ENCODE assay signal across 8 cellular contexts in genomic region chr19:46346821-46347571, GRCh38. TPM values are rescaled to one million over a fixed set of nuclear protein-coding genes. Genes with fewer than 3 reads are reported as not detected.
DNase-seq lines count a peak whose midpoint lies in the region; ATAC-seq lines count a peak whose summit lies in the region.

A gene with protein sequence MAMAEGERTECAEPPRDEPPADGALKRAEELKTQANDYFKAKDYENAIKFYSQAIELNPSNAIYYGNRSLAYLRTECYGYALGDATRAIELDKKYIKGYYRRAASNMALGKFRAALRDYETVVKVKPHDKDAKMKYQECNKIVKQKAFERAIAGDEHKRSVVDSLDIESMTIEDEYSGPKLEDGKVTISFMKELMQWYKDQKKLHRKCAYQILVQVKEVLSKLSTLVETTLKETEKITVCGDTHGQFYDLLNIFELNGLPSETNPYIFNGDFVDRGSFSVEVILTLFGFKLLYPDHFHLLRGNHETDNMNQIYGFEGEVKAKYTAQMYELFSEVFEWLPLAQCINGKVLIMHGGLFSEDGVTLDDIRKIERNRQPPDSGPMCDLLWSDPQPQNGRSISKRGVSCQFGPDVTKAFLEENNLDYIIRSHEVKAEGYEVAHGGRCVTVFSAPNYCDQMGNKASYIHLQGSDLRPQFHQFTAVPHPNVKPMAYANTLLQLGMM (plus strand): TSS chr19:46347087. CDS start chr19:46347097, 10 bp downstream.

- H3K36me3 Mint-ChIP-seq in CD8-positive, alpha-beta memory T cell: peaks cover 0 to 10% (median 0%) of the 10 kb centered on the region in 3 donors
- peaks cover 16% of the 10 kb centered on the region for H3K36me3 Mint-ChIP-seq in activated CD8-positive, alpha-beta memory T cell treated with anti-CD3 and anti-CD28 coated beads, Interleukin-2, amount 10 ng/mL, durations not matched to agents 7 days and 5 days

- H2BK5ac ChIP-seq in mesendoderm (ENCODE audit: low read length): peak within 1 kb of the TSS; percentile 89

- peak within 1 kb of the TSS; percentile 75 for H3K18ac ChIP-seq in mesendoderm (ENCODE audit: low read length)

- peak within 1 kb of the TSS; percentile 86 for H3K4me2 ChIP-seq in mesendoderm (ENCODE audit: low read length)

- H3K79me1 ChIP-seq in mesendoderm (ENCODE audit: low read length): peaks cover 17% of the 10 kb centered on the region

- peak within 1 kb of the TSS; percentile 76 to 98 (median 90) for H3K27ac Mint-ChIP-seq in CD8-positive, alpha-beta memory T cell
- peak within 1 kb of the TSS; percentile 91 for H3K27ac Mint-ChIP-seq in activated CD8-positive, alpha-beta memory T cell treated with anti-CD3 and anti-CD28 coated beads, Interleukin-2, amount 10 ng/mL, durations not matched to agents 7 days and 5 days

- H3K4me3 ChIP-seq in CD8-positive, alpha-beta memory T cell (ENCODE audit: low read length): peak within 1 kb of the TSS; percentile 98
- H3K4me3 ChIP-seq in NT2/D1 (ENCODE audit: insufficient read length, low read depth) (peak within 1 kb of the TSS; percentile 97), endocrine pancreas (ENCODE audit: control insufficient read depth, insufficient read depth, low read length) (peak within 1 kb of the TSS; percentile 69), mesendoderm (ENCODE audit: low read length) (peak within 1 kb of the TSS; percentile 93)

- no peak within 1 kb of the TSS for H2AK5ac ChIP-seq in mesendoderm (ENCODE audit: low read length)

- no peak within 1 kb of the TSS for H2BK15ac ChIP-seq in mesendoderm (replicated peaks; ENCODE audit: low read depth)

- no peaks in the 10 kb centered on the region for H3K9me3 Mint-ChIP-seq in CD8-positive, alpha-beta memory T cell
- no peaks in the 10 kb centered on the region for H3K9me3 Mint-ChIP-seq in activated CD8-positive, alpha-beta memory T cell treated with anti-CD3 and anti-CD28 coated beads, Interleukin-2, amount 10 ng/mL, durations not matched to agents 7 days and 5 days (ENCODE audit: low read depth)

- peaks cover 52 to 65% (median 55%) of the 10 kb centered on the region in 3 donors for H3K4me1 Mint-ChIP-seq in CD8-positive, alpha-beta memory T cell
- H3K4me1 Mint-ChIP-seq in activated CD8-positive, alpha-beta memory T cell treated with anti-CD3 and anti-CD28 coated beads, Interleukin-2, amount 10 ng/mL, durations not matched to agents 7 days and 5 days: peaks cover 52% of the 10 kb centered on the region

- peak within 1 kb of the TSS; percentile 76 for H4K8ac ChIP-seq in mesendoderm (ENCODE audit: low read depth, low read length)

- H3K79me2 ChIP-seq in mesendoderm (ENCODE audit: control insufficient read depth, insufficient read depth, low read length): peaks cover 49% of the 10 kb centered on the region

- peak within 1 kb of the TSS; percentile 76 for H3K23ac ChIP-seq in mesendoderm (ENCODE audit: low read length)

- peaks cover 50% of the 10 kb centered on the region for H3K4me1 ChIP-seq in CD8-positive, alpha-beta memory T cell (ENCODE audit: insufficient read depth, low read length)
- H3K4me1 ChIP-seq in NT2/D1 (ENCODE audit: insufficient read depth, insufficient read length) (no peaks in the 10 kb centered on the region), endocrine pancreas (ENCODE audit: control insufficient read depth, insufficient read depth, low read length) (no peaks in the 10 kb centered on the region), mesendoderm (ENCODE audit: control insufficient read depth, low read depth, low read length) (peaks cover 6% of the 10 kb centered on the region)

- H3K9me3 ChIP-seq in CD8-positive, alpha-beta memory T cell (ENCODE audit: low read length): no peaks in the 10 kb centered on the region
- H3K9me3 ChIP-seq in NT2/D1 (ENCODE audit: insufficient read depth, low read length) (no peaks in the 10 kb centered on the region), endocrine pancreas (ENCODE audit: control insufficient read depth, low read length) (no peaks in the 10 kb centered on the region)

- peaks cover 3 to 8% of the 10 kb centered on the region in 2 donors for H3K27me3 Mint-ChIP-seq in CD8-positive, alpha-beta memory T cell
- H3K27me3 Mint-ChIP-seq in activated CD8-positive, alpha-beta memory T cell treated with anti-CD3 and anti-CD28 coated beads, Interleukin-2, amount 10 ng/mL, durations not matched to agents 7 days and 5 days: peaks cover 9% of the 10 kb centered on the region

- H2BK120ac ChIP-seq in mesendoderm (ENCODE audit: low read depth, low read length): no peak within 1 kb of the TSS

- POLR2A ChIA-PET in CD8-positive, alpha-beta memory T cell (lab: Charles Lee): interaction anchor here (0.6 to 1.0 kb wide), 4 partner anchors 59 to 851 kb away, joined by 3 to 5 read pairs (median 4); partner anchors contain the start of gene RTN2

- H3K4ac ChIP-seq in mesendoderm (ENCODE audit: low read depth, low read length): peak within 1 kb of the TSS; percentile 83

- H3K27ac ChIP-seq in CD8-positive, alpha-beta memory T cell (ENCODE audit: low read depth, low read length): peak within 1 kb of the TSS; percentile 82
- H3K27ac ChIP-seq in mesendoderm (ENCODE audit: low read depth, low read length): peak within 1 kb of the TSS; percentile 24

- H3K27me3 ChIP-seq in CD8-positive, alpha-beta memory T cell (ENCODE audit: insufficient read depth, low read length, poor library complexity, severe bottlenecking): no peaks in the 10 kb centered on the region
- H3K27me3 ChIP-seq in NT2/D1 (ENCODE audit: insufficient read depth, insufficient read length): no peaks in the 10 kb centered on the region
- H3K27me3 ChIP-seq in endocrine pancreas (ENCODE audit: control insufficient read depth, insufficient read depth, low read length): no peaks in the 10 kb centered on the region
- no peaks in the 10 kb centered on the region for H3K27me3 ChIP-seq in mesendoderm (ENCODE audit: insufficient read depth, low read length, poor library complexity)

- WGBS in mesendoderm (ENCODE audit: extremely low coverage, insufficient coverage, low lambda C conversion rate): no CpG with 5 or more reads among the region's 62 CpGs

- peak within 1 kb of the TSS; percentile 99 for H4K5ac ChIP-seq in mesendoderm (ENCODE audit: low read length)

- peak within 1 kb of the TSS; percentile 99 for H3K9ac ChIP-seq in NT2/D1 (ENCODE audit: insufficient read length, low read depth)
- H3K9ac ChIP-seq in endocrine pancreas (ENCODE audit: control insufficient read depth, insufficient read depth, low read length): peak within 1 kb of the TSS; percentile 74
- H3K9ac ChIP-seq in mesendoderm (ENCODE audit: low read length): peak within 1 kb of the TSS; percentile 97

- DNase-seq in CD8-positive, alpha-beta memory T cell: peak; percentile 76 to 84 (median 79)
- peak in 75 of 76 experiments; percentile 74 to 98 (median 94) for DNase-seq in HUDEP-2 (lab: John Stamatoyannopoulos, UW; ENCODE audit: unreplicated experiment in 76 of 76)
- peak; percentile 82 for DNase-seq in NT2/D1 (ENCODE audit: low read depth, low spot score)
- peak; percentile 93 for DNase-seq in activated CD8-positive, alpha-beta memory T cell treated with anti-CD3 and anti-CD28 coated beads, Interleukin-2, amount 10 ng/mL, durations not matched to agents 7 days and 5 days
- DNase-seq in mesendoderm: peak; percentile 98
- DNase-seq in stimulated activated CD8-positive, alpha-beta memory T cell treated with anti-CD3 and anti-CD28 coated beads, Interleukin-15, amount 100 ng/mL, for 1 hour (ENCODE audit: low read depth): peak; percentile 64

- peak within 1 kb of the TSS; percentile 99 for H3K56ac ChIP-seq in mesendoderm (ENCODE audit: low read length)

- H3K36me3 ChIP-seq in CD8-positive, alpha-beta memory T cell (ENCODE audit: insufficient read depth, low read length): no peaks in the 10 kb centered on the region
- peaks cover 22% of the 10 kb centered on the region for H3K36me3 ChIP-seq in NT2/D1 (ENCODE audit: insufficient read depth, insufficient read length, low read length)
- no peaks in the 10 kb centered on the region for H3K36me3 ChIP-seq in endocrine pancreas (ENCODE audit: control insufficient read depth, insufficient read depth, low read length)
- no peaks in the 10 kb centered on the region for H3K36me3 ChIP-seq in mesendoderm (ENCODE audit: control insufficient read depth, insufficient read depth, low read length)

- CTCF ChIA-PET in CD8-positive, alpha-beta memory T cell (lab: Charles Lee): interaction anchor here (0.6 to 1.7 kb wide), 4 partner anchors 11 to 49 kb away, joined by 3 to 5 read pairs (median 4); no protein-coding TSS in a partner anchor
- CTCF ChIA-PET in activated CD8-positive, alpha-beta memory T cell treated with anti-CD3 and anti-CD28 coated beads, Interleukin-2, amount 10 ng/mL, durations not matched to agents 7 days and 5 days (lab: Charles Lee): interaction anchor here (0.7 to 4.4 kb wide), 15 partner anchors 10 to 577 kb away, joined by 3 to 35 read pairs (median 5); partner anchors contain the start of gene FOXA3

- H3K4me3 Mint-ChIP-seq in CD8-positive, alpha-beta memory T cell: peak within 1 kb of the TSS; percentile 90 to 97 (median 94)
- peak within 1 kb of the TSS; percentile 93 for H3K4me3 Mint-ChIP-seq in activated CD8-positive, alpha-beta memory T cell treated with anti-CD3 and anti-CD28 coated beads, Interleukin-2, amount 10 ng/mL, durations not matched to agents 7 days and 5 days

- ATAC-seq in GM19467 (IDR thresholded peaks at IDR 0.05; ENCODE audit: unreplicated experiment): peak; percentile 45
- peak; percentile 75 for ATAC-seq in activated CD8-positive, alpha-beta memory T cell treated with anti-CD3 and anti-CD28 coated beads, Interleukin-2, amount 10 ng/mL, durations not matched to agents 7 days and 5 days

RNA-seq across cellular contexts. Expression of the gene that starts here (rescaled TPM):
- 100 to 1,000 TPM; 124 TPM for total RNA-seq in CD8-positive, alpha-beta memory T cell
- polyA plus RNA-seq in CD8-positive, alpha-beta memory T cell: 38.7 TPM
- 100 to 1,000 TPM in 1 of 2 experiments, 10 to 100 TPM in 1; 99.2 to 110 TPM for total RNA-seq in activated CD8-positive, alpha-beta memory T cell treated with anti-CD3 and anti-CD28 coated beads, Interleukin-2, amount 10 ng/mL, durations not matched to agents 7 days and 5 days
- 87.3 TPM for polyA plus RNA-seq in mesendoderm (2013, experiment 1 of 2)
- polyA plus RNA-seq in mesendoderm (2013, experiment 2 of 2): 86.9 TPM

Comparison
In these comparisons a context has a peak if more than half of its experiments do, and no peak if none do; other contexts are left out.
1. Peak in every context shown above with its lines: DNase-seq, ATAC-seq, H3K4me3 ChIP-seq and H3K27ac ChIP-seq.